12 cellular contexts compared by ENCODE assay signal in genomic region chr14:89317051-89317691, GRCh38.
DNase-seq lines count a peak whose midpoint lies in the region; ATAC-seq and TF ChIP-seq lines count a peak whose summit lies in the region.
"Had no signal": no experiment of that assay in that cellular context is flagged by ENCODE, and none has a peak within 500 bp of the region (broad histone marks: within the 10 kb centered on the region; RNA-seq: fewer than 3 reads in every experiment).

No MANE protein-coding gene starts in this region.

- intact Hi-C loops in Caco-2 (cut with micrococcal nuclease; ENCODE audit: unreplicated experiment), result no loop called here

- no peak for TF ChIP-seq CTCF in Caco-2 (IDR thresholded peaks at IDR 0.05; ENCODE audit: insufficient read depth in 1 of 2, low read depth in 1 of 2, low read length in 1 of 2, severe bottlenecking in 1 of 2, unreplicated experiment in 1 of 2)

- H3K4me3 Mint-ChIP-seq in memory B cell (no peak overlapping the region), Caco-2 (ENCODE audit: unreplicated experiment) (no peak overlapping the region)
- H3K4me3 Mint-ChIP-seq: activated naive CD8-positive, alpha-beta T cell treated with anti-CD3 and anti-CD28 coated beads, Interleukin-2, amount 10 ng/mL, durations not matched to agents 7 days and 5 days; naive thymus-derived CD4-positive, alpha-beta T cell had no signal

- H3K27ac Mint-ChIP-seq in memory B cell (peak overlapping the region; percentile 60), Caco-2 (ENCODE audit: unreplicated experiment) (no peak overlapping the region)
- H3K27ac Mint-ChIP-seq: activated naive CD8-positive, alpha-beta T cell treated with anti-CD3 and anti-CD28 coated beads, Interleukin-2, amount 10 ng/mL, durations not matched to agents 7 days and 5 days had no signal

- peaks cover 8% of the 10 kb centered on the region for H3K9me3 Mint-ChIP-seq in memory B cell
- peaks cover 8% of the 10 kb centered on the region for H3K9me3 Mint-ChIP-seq in Caco-2 (ENCODE audit: unreplicated experiment)

- no TSS peak for BruUV-seq in Caco-2 (replicated peaks; lab: Mats Ljungman, UMichigan)

- H3K9me3 ChIP-seq in Caco-2, result no peaks in the 10 kb centered on the region; the same call in 1 of the 2 replicates
- H3K9me3 ChIP-seq: upper lobe of left lung had no signal

- no peak overlapping the region for H3K4me3 ChIP-seq in Caco-2 (ENCODE audit: low read depth, low read length)
- H3K4me3 ChIP-seq: upper lobe of left lung had no signal

- H3K27me3 Mint-ChIP-seq in memory B cell (no peaks in the 10 kb centered on the region), Caco-2 (ENCODE audit: insufficient read depth, unreplicated experiment) (no peaks in the 10 kb centered on the region)
- H3K27me3 Mint-ChIP-seq: activated naive CD8-positive, alpha-beta T cell treated with anti-CD3 and anti-CD28 coated beads, Interleukin-2, amount 10 ng/mL, durations not matched to agents 7 days and 5 days; naive thymus-derived CD4-positive, alpha-beta T cell had no signal

- H3K4me1 Mint-ChIP-seq in memory B cell, result peaks cover 25% of the 10 kb centered on the region
- no peaks in the 10 kb centered on the region for H3K4me1 Mint-ChIP-seq in Caco-2 (ENCODE audit: low read depth, unreplicated experiment)

- POLR2A ChIA-PET in Caco-2 (lab: Charles Lee), result no interaction called here

- no peaks in the 10 kb centered on the region for H3K27me3 ChIP-seq in Caco-2 (replicated peaks; ENCODE audit: control insufficient read depth, insufficient read depth, low read length)
- H3K27me3 ChIP-seq: upper lobe of left lung had no signal

- CTCF ChIA-PET in Caco-2 (lab: Charles Lee), result interaction anchor here (0.6 kb wide), 1 partner anchor 80 kb away, joined by 4 read pairs; no protein-coding TSS in a partner anchor

- no peak for DNase-seq in memory B cell (ENCODE audit: low spot score in 2 of 2)
- no peak for DNase-seq in HPDE6-E6E7 (ENCODE audit: extremely low spot score)
- no peak for DNase-seq in stimulated activated CD4-positive, alpha-beta T cell treated with anti-CD3 and anti-CD28 coated beads, Interleukin-1b, Interleukin-23, amount 100 ng/mL, for 48 hours
- DNase-seq in SW 1271 (lab: John Stamatoyannopoulos, UW), result no peak
- no peak for DNase-seq in Caco-2
- DNase-seq: activated naive CD8-positive, alpha-beta T cell treated with anti-CD3 and anti-CD28 coated beads, Interleukin-2, amount 10 ng/mL, durations not matched to agents 7 days and 5 days; naive thymus-derived CD4-positive, alpha-beta T cell; OCI-M1 had no signal

- H3K36me3 ChIP-seq in Caco-2 (ENCODE audit: control insufficient read depth, insufficient read depth, low read length), result no peaks in the 10 kb centered on the region
- H3K36me3 ChIP-seq: upper lobe of left lung had no signal

- H3K36me3 Mint-ChIP-seq in memory B cell (peaks cover 30% of the 10 kb centered on the region), Caco-2 (ENCODE audit: insufficient read depth, unreplicated experiment) (peaks cover 8% of the 10 kb centered on the region)

- H3K4me1 ChIP-seq in Caco-2, result no peaks in the 10 kb centered on the region

- peak; percentile 89 for ATAC-seq in GM18909 (IDR thresholded peaks at IDR 0.05; ENCODE audit: poor library complexity, unreplicated experiment)
- ATAC-seq in GM21576 (IDR thresholded peaks at IDR 0.05; ENCODE audit: unreplicated experiment), result peak; percentile 83
- ATAC-seq in HG03159 (IDR thresholded peaks at IDR 0.05; ENCODE audit: unreplicated experiment), result peak; percentile 84
- ATAC-seq in memory B cell (ENCODE audit: low read depth), result no peak
- ATAC-seq: naive thymus-derived CD4-positive, alpha-beta T cell had no signal
